In the genomic region with DNA sequence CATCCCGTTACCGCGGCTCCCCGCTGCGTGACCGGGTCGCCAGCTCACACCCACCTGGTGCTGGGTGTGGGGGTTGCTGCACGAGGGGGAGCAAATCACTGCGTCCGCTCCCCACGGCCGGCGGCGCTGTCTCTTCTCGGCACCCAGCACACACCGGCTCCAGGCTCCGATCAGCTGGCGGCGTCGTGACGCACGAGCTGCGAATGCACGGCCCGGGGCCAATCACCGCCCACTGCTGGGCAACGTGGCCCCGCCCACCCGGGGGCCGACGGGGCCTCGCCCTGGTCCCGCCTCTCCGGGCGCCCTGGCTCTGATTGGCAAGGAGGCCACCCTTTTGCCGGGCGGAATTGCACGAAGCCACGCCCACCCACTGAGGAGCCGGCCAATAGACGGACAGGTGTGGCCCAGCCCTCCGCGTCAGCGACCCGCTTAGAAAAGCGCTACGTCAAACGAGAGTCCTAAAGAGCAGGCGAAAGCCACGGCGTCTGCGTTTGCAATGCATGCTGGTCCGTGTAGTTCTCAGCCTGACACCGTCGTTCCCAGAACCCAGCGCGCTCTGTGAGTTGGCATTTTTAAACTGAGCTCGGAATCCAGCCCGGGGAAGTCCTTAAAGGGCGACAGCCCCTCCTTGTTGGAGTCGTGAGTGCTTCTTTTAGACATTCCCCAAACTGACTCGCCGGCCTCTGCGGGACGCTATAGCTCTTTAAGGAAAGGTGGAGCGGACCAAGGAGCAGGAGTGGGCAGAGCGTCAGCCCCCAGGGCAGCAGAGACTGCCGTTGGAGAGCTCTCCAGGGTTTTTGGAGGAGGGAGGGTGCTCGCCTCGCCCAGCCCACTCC, we compare ENCODE assay signal across 8 cellular contexts. TPM values are rescaled to one million over a fixed set of nuclear protein-coding genes. Genes with fewer than 3 reads are reported as not detected.
DNase-seq lines count a peak whose midpoint lies in the region; ATAC-seq and TF ChIP-seq lines count a peak whose summit lies in the region.

No MANE protein-coding gene starts in this region.

- no peaks in the 10 kb centered on the region for H3K27me3 ChIP-seq in ovary
- no peaks in the 10 kb centered on the region for H3K27me3 ChIP-seq in tibial artery

- TF ChIP-seq EP300 in ovary (IDR thresholded peaks at IDR 0.05) = peak; percentile 65

- ATAC-seq in HG02623 (IDR thresholded peaks at IDR 0.05; ENCODE audit: unreplicated experiment) (peak; percentile 66), Right ventricle myocardium inferior (peak; percentile 80)

- DNase-seq in GM10266 (ENCODE audit: extremely low spot score) (peak; percentile 100), NCI-H1105 (lab: John Stamatoyannopoulos, UW) (peak; percentile 96), SKM-1 treated with dmso at 0.1 percent for 144 hours (lab: John Stamatoyannopoulos, UW; ENCODE audit: unreplicated experiment) (peak; percentile 91), Right ventricle myocardium inferior (ENCODE audit: missing footprints) (peak; percentile 100), ovary (peak; percentile 100), tibial artery (peak; percentile 99 to 100)
- DNase-seq in activated naive CD8-positive, alpha-beta T cell treated with anti-CD3 and anti-CD28 coated beads, Interleukin-2, amount 50 U/mL, for 16 hours (ENCODE audit: low read depth, low spot score) = peak; percentile 100

- H3K27ac ChIP-seq in ovary (peak overlapping the region; percentile 96 to 100), tibial artery (peak overlapping the region; percentile 98 to 100)

- H3K36me3 ChIP-seq in ovary (no peaks in the 10 kb centered on the region), tibial artery (peaks cover 16 to 29% (median 20%) of the 10 kb centered on the region in 3 donors)

- TF ChIP-seq POLR2A in ovary (IDR thresholded peaks at IDR 0.05) = peak; percentile 100

- H3K4me1 ChIP-seq in ovary (ENCODE audit: insufficient read depth) (peaks cover 18% of the 10 kb centered on the region), tibial artery (peaks cover 0 to 54% (median 42%) of the 10 kb centered on the region in 4 donors)

- 0 to 1% (median 1%) methylated on average over 62 to 70 of the region's 70 CpGs for WGBS in ovary, 3 donors

- H3K4me3 ChIP-seq in ovary = peak overlapping the region; percentile 73
- peak overlapping the region; percentile 92 to 95 for H3K4me3 ChIP-seq in tibial artery

- peak; percentile 15 for TF ChIP-seq CTCF in GM10266 (IDR thresholded peaks at IDR 0.05; ENCODE audit: control insufficient read depth, insufficient read depth, low read depth, missing control alignments)
- TF ChIP-seq CTCF in ovary (IDR thresholded peaks at IDR 0.05) = peak in 1 of 3 donors; percentile 19
- TF ChIP-seq CTCF in tibial artery (IDR thresholded peaks at IDR 0.05) = no peak

- intact Hi-C loops in Right ventricle myocardium inferior (cut with DNase I) (loop anchor here (2.0 kb wide), 1 partner anchor 67 kb away; no protein-coding TSS in a partner anchor), ovary (cut with DNase I) (loop anchor here in 2 of 4 donors (10.0 kb wide), 2 partner anchors 141 to 149 kb away; no protein-coding TSS in a partner anchor), tibial artery (cut with DNase I; ENCODE audit: low total_unique reads) (loop anchor here (5.0 to 10.0 kb wide), 2 partner anchors 151 to 319 kb away; a partner anchor contains a TSS)

- H3K9me3 ChIP-seq in ovary = no peaks in the 10 kb centered on the region
- H3K9me3 ChIP-seq in tibial artery = no peaks in the 10 kb centered on the region

RNA-seq across cellular contexts. Expression of a gene that starts 6.1 kb away (rescaled TPM):
- total RNA-seq in Right ventricle myocardium inferior = 2.4 TPM
- total RNA-seq in ovary = 1 to 10 TPM; 1.5 to 9.1 (median 5.6) TPM
- polyA plus RNA-seq in ovary = 1 to 10 TPM; 2.0 to 5.7 TPM

RNA-seq across cellular contexts. Expression of a gene that starts 8.2 kb away (rescaled TPM):
- total RNA-seq in Right ventricle myocardium inferior (10.4 TPM), ovary (10 to 100 TPM; 26.7 to 59.4 (median 36.2) TPM)
- 10 to 100 TPM in 1 of 2 donors, 1 to 10 TPM in 1; 1.3 to 41.0 TPM for polyA plus RNA-seq in ovary

RNA-seq across cellular contexts. Expression of a gene that starts 26.4 kb away (rescaled TPM):
- total RNA-seq in Right ventricle myocardium inferior = 0.73 TPM
- 10 to 100 TPM in 3 of 7 donors, 1 to 10 TPM in 4; 2.6 to 45.2 (median 4.5) TPM for total RNA-seq in ovary
- polyA plus RNA-seq in ovary = 1 to 10 TPM; 1.7 to 9.4 TPM

RNA-seq across cellular contexts. Expression of a gene that starts 31.6 kb away (rescaled TPM):
- total RNA-seq in Right ventricle myocardium inferior (120 TPM), ovary (100 to 1,000 TPM; 146 to 379 (median 290) TPM)
- polyA plus RNA-seq in ovary = 100 to 1,000 TPM; 150 to 186 TPM

RNA-seq across cellular contexts. Expression of a gene that starts 45.6 kb away (rescaled TPM):
- total RNA-seq in Right ventricle myocardium inferior (198 TPM), ovary (100 to 1,000 TPM; 342 to 965 (median 417) TPM)
- polyA plus RNA-seq in ovary = 100 to 1,000 TPM; 439 to 670 TPM

Comparison
In these comparisons a context has a peak if more than half of its experiments do, and no peak if none do; other contexts are left out.
1. Peak in every context shown above with its lines: DNase-seq, ATAC-seq, H3K4me3 ChIP-seq and H3K27ac ChIP-seq.